ENCODE assay signal across 15 cellular contexts in genomic region chr7:152392254-152392653, GRCh38. TPM values are rescaled to one million over a fixed set of nuclear protein-coding genes. Genes with fewer than 3 reads are reported as not detected.
DNase-seq lines count a peak whose midpoint lies in the region; ATAC-seq lines count a peak whose summit lies in the region.
"Had no signal": no experiment of that assay in that cellular context is flagged by ENCODE, and none has a peak within 500 bp of the region (broad histone marks: within the 10 kb centered on the region; RNA-seq: fewer than 3 reads in every experiment).

No MANE protein-coding gene starts in this region.

- H3K4me1 Mint-ChIP-seq in IgD-negative memory B cell = peaks cover 30 to 43% (median 41%) of the 10 kb centered on the region in 3 donors
- H3K4me1 Mint-ChIP-seq in stimulated activated memory B cell treated with anti-CD40 and anti-IgM and Interleukin-4, amounts not matched to agents 10 μg/mL and 1 μg/mL and 100 μg/mL, for 72 hours = peaks cover 58% of the 10 kb centered on the region
- H3K4me1 Mint-ChIP-seq in activated CD4-positive, alpha-beta T cell treated with anti-CD3 and anti-CD28 coated beads, Interleukin-2, amount 10 ng/mL, durations not matched to agents 7 days and 5 days = peaks cover 8% of the 10 kb centered on the region

- peak overlapping the region; percentile 12 to 51 (median 50) for H3K27ac Mint-ChIP-seq in IgD-negative memory B cell
- peak overlapping the region; percentile 57 for H3K27ac Mint-ChIP-seq in stimulated activated memory B cell treated with anti-CD40 and anti-IgM and Interleukin-4, amounts not matched to agents 10 μg/mL and 1 μg/mL and 100 μg/mL, for 72 hours
- H3K27ac Mint-ChIP-seq in activated CD4-positive, alpha-beta T cell treated with anti-CD3 and anti-CD28 coated beads, Interleukin-2, amount 10 ng/mL, durations not matched to agents 7 days and 5 days = no peak overlapping the region

- POLR2A ChIA-PET in activated CD4-positive, alpha-beta T cell treated with anti-CD3 and anti-CD28 coated beads, Interleukin-2, amount 10 ng/mL, durations not matched to agents 7 days and 5 days (lab: Charles Lee) = no interaction called here

- H3K36me3 Mint-ChIP-seq in IgD-negative memory B cell = peaks cover 3% of the 10 kb centered on the region
- H3K36me3 Mint-ChIP-seq in stimulated activated memory B cell treated with anti-CD40 and anti-IgM and Interleukin-4, amounts not matched to agents 10 μg/mL and 1 μg/mL and 100 μg/mL, for 72 hours = no peaks in the 10 kb centered on the region
- no peaks in the 10 kb centered on the region for H3K36me3 Mint-ChIP-seq in activated CD4-positive, alpha-beta T cell treated with anti-CD3 and anti-CD28 coated beads, Interleukin-2, amount 10 ng/mL, durations not matched to agents 7 days and 5 days (ENCODE audit: low read depth)

- no peak for DNase-seq in foreskin melanocyte
- no peak for DNase-seq in activated CD4-positive, alpha-beta T cell treated with anti-CD3 and anti-CD28 coated beads, Interleukin-2, amount 10 ng/mL, durations not matched to agents 7 days and 5 days
- DNase-seq: activated T-cell treated with anti-CD3 and anti-CD28 coated beads, Interleukin-2, amount 50 U/mL, for 48 hours; central memory CD4-positive, alpha-beta T cell; DMS79; mesenchymal stem cell; NCI-H1105 treated with DMSO at 0.1 percent for 48 hours had no signal

- H3K27me3 Mint-ChIP-seq in IgD-negative memory B cell = no peaks in the 10 kb centered on the region
- no peaks in the 10 kb centered on the region for H3K27me3 Mint-ChIP-seq in stimulated activated memory B cell treated with anti-CD40 and anti-IgM and Interleukin-4, amounts not matched to agents 10 μg/mL and 1 μg/mL and 100 μg/mL, for 72 hours
- no peaks in the 10 kb centered on the region for H3K27me3 Mint-ChIP-seq in activated CD4-positive, alpha-beta T cell treated with anti-CD3 and anti-CD28 coated beads, Interleukin-2, amount 10 ng/mL, durations not matched to agents 7 days and 5 days

- peak overlapping the region in 2 of 4 donors; percentile 60 to 67 for H3K4me3 Mint-ChIP-seq in IgD-negative memory B cell
- H3K4me3 Mint-ChIP-seq in stimulated activated memory B cell treated with anti-CD40 and anti-IgM and Interleukin-4, amounts not matched to agents 10 μg/mL and 1 μg/mL and 100 μg/mL, for 72 hours = no peak overlapping the region
- no peak overlapping the region for H3K4me3 Mint-ChIP-seq in activated CD4-positive, alpha-beta T cell treated with anti-CD3 and anti-CD28 coated beads, Interleukin-2, amount 10 ng/mL, durations not matched to agents 7 days and 5 days

- CTCF ChIA-PET in activated CD4-positive, alpha-beta T cell treated with anti-CD3 and anti-CD28 coated beads, Interleukin-2, amount 10 ng/mL, durations not matched to agents 7 days and 5 days (lab: Charles Lee) = interaction anchor here (1.2 kb wide), 1 partner anchor 13 kb away, joined by 6 read pairs; no protein-coding TSS in a partner anchor

- ATAC-seq in GM18870 (IDR thresholded peaks at IDR 0.05; ENCODE audit: unreplicated experiment) (peak; percentile 76), HG02759 (IDR thresholded peaks at IDR 0.05; ENCODE audit: unreplicated experiment) (peak; percentile 71), GM21717 (IDR thresholded peaks at IDR 0.05; ENCODE audit: unreplicated experiment) (no peak), HG02798 (IDR thresholded peaks at IDR 0.05; ENCODE audit: poor library complexity, unreplicated experiment) (no peak)
- peak; percentile 58 for ATAC-seq in stimulated activated memory B cell treated with anti-CD40 and anti-IgM and Interleukin-4, amounts not matched to agents 10 μg/mL and 1 μg/mL and 100 μg/mL, for 72 hours
- ATAC-seq: gastroesophageal sphincter, Right ventricle myocardium inferior had no signal

- no peaks in the 10 kb centered on the region for H3K9me3 Mint-ChIP-seq in IgD-negative memory B cell
- H3K9me3 Mint-ChIP-seq in stimulated activated memory B cell treated with anti-CD40 and anti-IgM and Interleukin-4, amounts not matched to agents 10 μg/mL and 1 μg/mL and 100 μg/mL, for 72 hours = peaks cover 3% of the 10 kb centered on the region
- H3K9me3 Mint-ChIP-seq in activated CD4-positive, alpha-beta T cell treated with anti-CD3 and anti-CD28 coated beads, Interleukin-2, amount 10 ng/mL, durations not matched to agents 7 days and 5 days = peaks cover 2% of the 10 kb centered on the region

RNA-seq across cellular contexts. Expression of gene KMT2C, which starts 43.5 kb away (rescaled TPM):
- polyA plus RNA-seq in IgD-negative memory B cell = 23.7 TPM
- total RNA-seq in activated CD4-positive, alpha-beta T cell treated with anti-CD3 and anti-CD28 coated beads, Interleukin-2, amount 10 ng/mL, durations not matched to agents 7 days and 5 days = 10 to 100 TPM; 66.7 to 74.0 TPM

Comparison
In these comparisons a context has a peak if more than half of its experiments do, and no peak if none do; other contexts are left out.
1. ATAC-seq: peak in GM18870 (single experiment), HG02759 (single experiment) and stimulated activated memory B cell treated with anti-CD40 and anti-IgM and Interleukin-4, amounts not matched to agents 10 μg/mL and 1 μg/mL and 100 μg/mL, for 72 hours (single experiment); none in GM21717 (single experiment) and HG02798 (single experiment).